In the genomic region with DNA sequence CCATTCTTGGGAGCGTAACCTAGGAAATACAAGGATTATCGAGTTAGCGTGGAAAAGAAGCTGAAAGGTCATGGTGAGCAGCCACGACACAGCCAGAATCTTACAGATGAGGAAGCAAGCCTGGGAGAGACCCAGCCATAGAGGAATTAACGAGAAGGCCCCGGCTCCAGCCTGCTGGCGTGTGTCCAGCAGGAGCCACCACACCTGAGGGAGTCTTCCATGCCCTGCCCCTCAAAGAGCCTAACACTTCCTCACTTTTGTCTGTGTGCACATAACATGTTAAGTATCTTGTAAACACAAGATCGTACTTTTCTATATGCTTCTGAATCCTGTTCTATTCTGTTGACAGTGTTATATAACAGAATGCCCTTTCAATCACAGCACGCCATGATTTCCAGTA, we compare ENCODE assay signal across 15 cellular contexts. TPM values are rescaled to one million over a fixed set of nuclear protein-coding genes. Genes with fewer than 3 reads are reported as not detected.
"Had no signal": no experiment of that assay in that cellular context is flagged by ENCODE, and none has a peak within 500 bp of the region (broad histone marks: within the 10 kb centered on the region; RNA-seq: fewer than 3 reads in every experiment).

No MANE protein-coding gene starts in this region.

- DNase-seq: activated CD4-positive, alpha-beta T cell treated with anti-CD3 and anti-CD28 coated beads for 4 hours; activated CD8-positive, alpha-beta memory T cell treated with anti-CD3 and anti-CD28 coated beads, Interleukin-2, amount 50 U/mL, for 4 hours; activated CD8-positive, alpha-beta T cell treated with anti-CD3 and anti-CD28 coated beads for 36 hours; activated naive CD8-positive, alpha-beta T cell treated with anti-CD3 and anti-CD28 coated beads, Interleukin-2, amount 10 ng/mL, durations not matched to agents 7 days and 5 days; activated T-cell treated with anti-CD3 and anti-CD28 coated beads, Interleukin-2, amount 50 U/mL, for 72 hours; aorta; effector CD8-positive, alpha-beta T cell; kidney glomerular epithelial cell; T1000; WERI-Rb-1 had no signal

- H3K36me3 ChIP-seq: gastroesophageal sphincter, right atrium auricular region, WERI-Rb-1 had no signal

- H3K27me3 ChIP-seq: gastroesophageal sphincter, hepatocyte, right atrium auricular region had no signal

- H3K9me3 Mint-ChIP-seq: activated naive CD8-positive, alpha-beta T cell treated with anti-CD3 and anti-CD28 coated beads, Interleukin-2, amount 10 ng/mL, durations not matched to agents 7 days and 5 days; activated T-cell treated with anti-CD3 and anti-CD28 coated beads, Interleukin-2, amount 50 U/mL, for 72 hours had no signal

- H3K27ac Mint-ChIP-seq: activated CD8-positive, alpha-beta T cell treated with anti-CD3 and anti-CD28 coated beads for 36 hours; activated naive CD8-positive, alpha-beta T cell treated with anti-CD3 and anti-CD28 coated beads, Interleukin-2, amount 10 ng/mL, durations not matched to agents 7 days and 5 days; activated T-cell treated with anti-CD3 and anti-CD28 coated beads, Interleukin-2, amount 50 U/mL, for 72 hours had no signal

- H3K4me1 ChIP-seq: gastroesophageal sphincter, right atrium auricular region had no signal

- H3K4me3 ChIP-seq: gastroesophageal sphincter, hepatocyte, right atrium auricular region, smooth muscle cell had no signal

- H3K36me3 Mint-ChIP-seq: activated naive CD8-positive, alpha-beta T cell treated with anti-CD3 and anti-CD28 coated beads, Interleukin-2, amount 10 ng/mL, durations not matched to agents 7 days and 5 days had no signal

- H3K27ac ChIP-seq: gastroesophageal sphincter, hepatocyte, right atrium auricular region, WERI-Rb-1 had no signal

- H3K27me3 Mint-ChIP-seq: activated CD8-positive, alpha-beta T cell treated with anti-CD3 and anti-CD28 coated beads for 36 hours had no signal

- H3K4me1 Mint-ChIP-seq: activated naive CD8-positive, alpha-beta T cell treated with anti-CD3 and anti-CD28 coated beads, Interleukin-2, amount 10 ng/mL, durations not matched to agents 7 days and 5 days had no signal

- H3K4me3 Mint-ChIP-seq: activated CD8-positive, alpha-beta T cell treated with anti-CD3 and anti-CD28 coated beads for 36 hours; activated naive CD8-positive, alpha-beta T cell treated with anti-CD3 and anti-CD28 coated beads, Interleukin-2, amount 10 ng/mL, durations not matched to agents 7 days and 5 days; activated T-cell treated with anti-CD3 and anti-CD28 coated beads, Interleukin-2, amount 50 U/mL, for 72 hours had no signal

RNA-seq across cellular contexts. Expression of a gene that starts 18.1 kb away (rescaled TPM):
- total RNA-seq: bronchial epithelial cell had no signal
